In genomic region chr19:4908781-4909171, GRCh38 we compare ENCODE assay signal across 1 cellular context.
A peak's percentile ranks its signal among the peaks of the same experiment; 100 is the strongest.
TF ChIP-seq lines count a peak whose summit lies in the region.

No MANE protein-coding gene starts in this region.

TF ChIP-seq in H1, 55 proteins besides CTCF, POLR2A, EP300 and RAD21:
- TF ChIP-seq BCL11A (IDR thresholded peaks at IDR 0.05; ENCODE audit: low read depth in 2 of 2, low read length in 2 of 2) (no peak), E2F6 (IDR thresholded peaks at IDR 0.05) (peak; percentile 91)
TF ChIP-seq in H1: peak in this region for 1.
